ENCODE assay signal across 19 cellular contexts in genomic region chr12:3277261-3277943, GRCh38.
"Had no signal": no experiment of that assay in that cellular context is flagged by ENCODE, and none has a peak within 500 bp of the region (broad histone marks: within the 10 kb centered on the region; RNA-seq: fewer than 3 reads in every experiment).

No MANE protein-coding gene starts in this region.

- H3K9me3 ChIP-seq: colonic mucosa, esophagus squamous epithelium, gastroesophageal sphincter, neutrophil, right atrium auricular region, suprapubic skin, tibial artery, upper lobe of right lung, vagina had no signal

- ATAC-seq: gastroesophageal sphincter; left lobe of liver; naive thymus-derived CD4-positive, alpha-beta T cell; upper lobe of right lung had no signal

- H3K27me3 ChIP-seq: colonic mucosa, esophagus squamous epithelium, gastroesophageal sphincter, right atrium auricular region, suprapubic skin, tibial artery, upper lobe of right lung, vagina had no signal

- DNase-seq: colonic mucosa; dermis blood vessel endothelial cell; esophagus squamous epithelium; foreskin fibroblast; kidney; mammary epithelial cell; naive thymus-derived CD4-positive, alpha-beta T cell; posterior cingulate gyrus; small intestine; stimulated activated CD4-positive, alpha-beta T cell treated with anti-CD3 and anti-CD28 coated beads, Interleukin-2, amount 100 ng/mL, for 48 hours; stimulated activated naive CD4-positive, alpha-beta T cell treated with Interleukin-2 at 50 U/mL for 16 hours; tibial artery; upper lobe of right lung had no signal

- H3K36me3 ChIP-seq: colonic mucosa, neutrophil had no signal

- H3K4me3 ChIP-seq: colonic mucosa, esophagus squamous epithelium, gastroesophageal sphincter, right atrium auricular region, suprapubic skin, tibial artery, upper lobe of right lung, vagina had no signal

- H3K27ac ChIP-seq: colonic mucosa, esophagus squamous epithelium, gastroesophageal sphincter, neutrophil, suprapubic skin, tibial artery, upper lobe of right lung, vagina had no signal

- H3K4me1 ChIP-seq: colonic mucosa, upper lobe of right lung had no signal
